8 cellular contexts compared by ENCODE assay signal in the genomic region with DNA sequence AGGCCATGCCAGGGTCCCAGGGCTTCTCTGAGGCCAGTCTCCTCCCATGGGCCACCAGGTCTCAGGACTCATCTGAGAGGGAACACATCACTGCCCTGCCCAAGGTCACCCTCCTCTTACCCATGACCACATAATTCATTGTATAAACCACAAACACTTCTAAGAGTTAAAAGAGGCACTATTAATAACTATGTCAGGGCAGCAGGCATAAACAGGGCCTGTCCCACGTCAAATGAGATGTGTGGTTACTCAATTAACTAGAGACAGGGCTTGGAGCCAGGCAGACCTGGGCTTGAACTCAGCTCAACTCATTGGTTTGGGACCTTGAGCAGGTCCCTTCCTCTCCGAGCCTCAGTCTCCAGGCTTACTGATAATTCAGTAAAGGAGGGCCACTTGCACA. TPM values are rescaled to one million over a fixed set of nuclear protein-coding genes. Genes with fewer than 3 reads are reported as not detected.
DNase-seq lines count a peak whose midpoint lies in the region; ATAC-seq and TF ChIP-seq lines count a peak whose summit lies in the region.

No MANE protein-coding gene starts in this region.

- no peak overlapping the region for H3K27ac ChIP-seq in mammary epithelial cell (ENCODE audit: insufficient read depth, low read depth, low read length)
- peak overlapping the region; percentile 90 for H3K27ac ChIP-seq in lower lobe of right lung

- ATAC-seq in lower lobe of right lung (peak; percentile 16 to 32), GM19397 (IDR thresholded peaks at IDR 0.05; ENCODE audit: unreplicated experiment) (no peak)

- BruUV-seq in mammary epithelial cell (replicated peaks; lab: Mats Ljungman, UMichigan), result no TSS peak

- peaks cover 84% of the 10 kb centered on the region for H3K79me2 ChIP-seq in mammary epithelial cell (ENCODE audit: insufficient read depth, low read length)

- in situ Hi-C loops in mammary epithelial cell (cut with MboI; ENCODE audit: low sequenced_read_pairs in 2 of 2), result no loop called here

- H3K4me3 Mint-ChIP-seq in IgD-negative memory B cell, result peak overlapping the region in 3 of 4 donors; percentile 41 to 94 (median 61)

- H3K4me1 ChIP-seq in mammary epithelial cell (ENCODE audit: insufficient read depth, low read length) (peaks cover 34% of the 10 kb centered on the region), lower lobe of right lung (peaks cover 89% of the 10 kb centered on the region)

- no peaks in the 10 kb centered on the region for H3K36me3 Mint-ChIP-seq in IgD-negative memory B cell

- dilution Hi-C loops in mammary epithelial cell (cut with HindIII; ENCODE audit: low sequenced_read_pairs), result no loop called here

- H3K36me3 ChIP-seq in mammary epithelial cell (ENCODE audit: insufficient read depth, low read length), result peaks cover 8% of the 10 kb centered on the region
- H3K36me3 ChIP-seq in lower lobe of right lung, result peaks cover 53% of the 10 kb centered on the region

- WGBS in mammary epithelial cell (ENCODE audit: low coverage, missing lambda C conversion rate), result 64% methylated on average over 2 of the region's 2 CpGs

- no peaks in the 10 kb centered on the region for H4K20me1 ChIP-seq in mammary epithelial cell (ENCODE audit: insufficient read depth, low read length)

- H3K9ac ChIP-seq in mammary epithelial cell (ENCODE audit: insufficient read depth, low read length), result no peak overlapping the region

- CTCF ChIA-PET in mammary epithelial cell (lab: Charles Lee; ENCODE audit: low non-redundant PET), result no interaction called here

- DNase-seq in AG10803 (ENCODE audit: low read depth) (peak; percentile 48), mammary epithelial cell (no peak), lower lobe of right lung (peak; percentile 46), NCI-H2107 treated with DMSO at 0.1 percent for 48 hours (lab: John Stamatoyannopoulos, UW; ENCODE audit: unreplicated experiment) (no peak), AG08396 (ENCODE audit: low spot score) (no peak), NCI-H82 treated with DMSO at 0.1 percent for 48 hours (lab: John Stamatoyannopoulos, UW; ENCODE audit: unreplicated experiment) (no peak)

- intact Hi-C loops in mammary epithelial cell (cut with micrococcal nuclease) (no loop called here), lower lobe of right lung (cut with DNase I) (no loop called here)

- H2AFZ ChIP-seq in mammary epithelial cell (ENCODE audit: low read depth, low read length), result no peak overlapping the region

- H3K9me3 Mint-ChIP-seq in IgD-negative memory B cell, result no peaks in the 10 kb centered on the region

- TF ChIP-seq CTCF in AG10803 (conservative IDR thresholded peaks at IDR 0.05; ENCODE audit: low read length) (no peak), mammary epithelial cell (conservative IDR thresholded peaks at IDR 0.05 in 1 of 2, IDR thresholded peaks at IDR 0.05 in 1 of 2; ENCODE audit: extremely low read depth in 1 of 2, insufficient read depth in 1 of 2, low read depth in 1 of 2, low read length in 2 of 2) (no peak), lower lobe of right lung (IDR thresholded peaks at IDR 0.05) (no peak)

- H3K27me3 ChIP-seq in mammary epithelial cell (ENCODE audit: insufficient read depth, low read length), result no peaks in the 10 kb centered on the region
- H3K27me3 ChIP-seq in lower lobe of right lung (ENCODE audit: low read depth), result no peaks in the 10 kb centered on the region

- peaks cover 24 to 56% (median 54%) of the 10 kb centered on the region in 3 donors for H3K4me1 Mint-ChIP-seq in IgD-negative memory B cell

- no peaks in the 10 kb centered on the region for H3K27me3 Mint-ChIP-seq in IgD-negative memory B cell

- H3K9me3 ChIP-seq in mammary epithelial cell (replicated peaks; ENCODE audit: insufficient read depth, low read length) (no peaks in the 10 kb centered on the region), lower lobe of right lung (no peaks in the 10 kb centered on the region)

- H3K4me2 ChIP-seq in mammary epithelial cell (ENCODE audit: insufficient read depth, low read depth, low read length), result peak overlapping the region; percentile 89

- H3K27ac Mint-ChIP-seq in IgD-negative memory B cell, result peak overlapping the region; percentile 59 to 96 (median 92)

- no peak overlapping the region for H3K4me3 ChIP-seq in AG10803 (ENCODE audit: low read length)
- peak overlapping the region in 1 of 3 experiments; percentile 49 for H3K4me3 ChIP-seq in mammary epithelial cell (replicated peaks in 1 of 3; ENCODE audit: insufficient read depth in 1 of 3, low read depth in 2 of 3, low read length in 3 of 3)
- peak overlapping the region; percentile 79 for H3K4me3 ChIP-seq in lower lobe of right lung

RNA-seq across cellular contexts. Expression of a gene that starts 33.1 kb away (rescaled TPM):
- polyA plus RNA-seq in IgD-negative memory B cell (20.7 TPM), mammary epithelial cell (51.9 TPM)
- total RNA-seq in mammary epithelial cell (10 to 100 TPM; 56.8 to 78.3 TPM), lower lobe of right lung (276 TPM)
- polyA minus RNA-seq in mammary epithelial cell, result 274 TPM

RNA-seq across cellular contexts. Expression of a gene that starts 44.9 kb away (rescaled TPM):
- polyA plus RNA-seq in IgD-negative memory B cell (not detected), mammary epithelial cell (0.76 TPM)
- total RNA-seq in mammary epithelial cell (1 to 10 TPM in 1 of 2 donors, under 1 TPM in 1; 0.31 to 1.0 TPM), lower lobe of right lung (19.5 TPM)
- 0.88 TPM for polyA minus RNA-seq in mammary epithelial cell

Comparison
In these comparisons a context has a peak if more than half of its experiments do, and no peak if none do; other contexts are left out.
1. DNase-seq: peak in AG10803 (single experiment) and lower lobe of right lung (single experiment); none in mammary epithelial cell (single experiment), NCI-H2107 treated with DMSO at 0.1 percent for 48 hours (single experiment), AG08396 (single experiment) and NCI-H82 treated with DMSO at 0.1 percent for 48 hours (single experiment).
2. RNA of a gene that starts 44.9 kb away (total RNA-seq): 19.5 TPM in lower lobe of right lung (single experiment); 0.31 to 1.0 TPM in mammary epithelial cell; every median in the first group is over 10 times any median in the second.